In genomic region chr5:3460416-3460815, GRCh38 we compare ENCODE assay signal across 3 cellular contexts.
TF ChIP-seq lines count a peak whose summit lies in the region.

No MANE protein-coding gene starts in this region.

TF ChIP-seq in HepG2, 621 proteins besides CTCF, POLR2A, EP300 and RAD21:
- TF ChIP-seq, protein P1, sequence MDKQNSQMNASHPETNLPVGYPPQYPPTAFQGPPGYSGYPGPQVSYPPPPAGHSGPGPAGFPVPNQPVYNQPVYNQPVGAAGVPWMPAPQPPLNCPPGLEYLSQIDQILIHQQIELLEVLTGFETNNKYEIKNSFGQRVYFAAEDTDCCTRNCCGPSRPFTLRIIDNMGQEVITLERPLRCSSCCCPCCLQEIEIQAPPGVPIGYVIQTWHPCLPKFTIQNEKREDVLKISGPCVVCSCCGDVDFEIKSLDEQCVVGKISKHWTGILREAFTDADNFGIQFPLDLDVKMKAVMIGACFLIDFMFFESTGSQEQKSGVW (CRISPR knock-in tag; IDR thresholded peaks at IDR 0.05; ENCODE audit: borderline replicate concordance) = no peak
- peak; percentile 61 for TF ChIP-seq CEBPB (IDR thresholded peaks at IDR 0.05; ENCODE audit: borderline replicate concordance, low read depth, low read length)
- no peak for TF ChIP-seq SRSF4 (IDR thresholded peaks at IDR 0.05; ENCODE audit: low read depth, low read length, poor library complexity, severe bottlenecking)
TF ChIP-seq in HepG2: peak in this region for 1.

TF ChIP-seq in IMR-90, 13 proteins besides CTCF, POLR2A, EP300 and RAD21:
- TF ChIP-seq USF2 (IDR thresholded peaks at IDR 0.05; ENCODE audit: low read depth, low read length) = no peak
- TF ChIP-seq CEBPB (IDR thresholded peaks at IDR 0.05; ENCODE audit: low read depth, low read length) = peak; percentile 44; the same call in 1 of the 2 replicates
- no peak for TF ChIP-seq ELK1 (IDR thresholded peaks at IDR 0.05; ENCODE audit: borderline replicate concordance, low read depth, low read length)

TF ChIP-seq in K562, 482 proteins besides CTCF, POLR2A, EP300 and RAD21:
- TF ChIP-seq EHMT2 (IDR thresholded peaks at IDR 0.05) (no peak), ZBTB2 (IDR thresholded peaks at IDR 0.05) (no peak), CEBPG (CRISPR knock-in tag; IDR thresholded peaks at IDR 0.05) (no peak), CEBPG (tag; conservative IDR thresholded peaks at IDR 0.05 in 1 of 2, IDR thresholded peaks at IDR 0.05 in 1 of 2) (peak; percentile 38 to 79; a peak in 3 of 4 replicates), MAFG (tag; conservative IDR thresholded peaks at IDR 0.05) (no peak), MTA2 (IDR thresholded peaks at IDR 0.05; ENCODE audit: low read depth) (no peak), MTA1 (IDR thresholded peaks at IDR 0.05; ENCODE audit: borderline replicate concordance) (no peak), CAMTA2 (CRISPR knock-in tag; conservative IDR thresholded peaks at IDR 0.05) (no peak), PYGO2 (tag; IDR thresholded peaks at IDR 0.05) (no peak), ZNF212 (CRISPR knock-in tag; IDR thresholded peaks at IDR 0.05) (no peak)
